In genomic region chr17:74776044-74776962, GRCh38 we compare ENCODE assay signal across 8 cellular contexts.
DNase-seq lines count a peak whose midpoint lies in the region; ATAC-seq and TF ChIP-seq lines count a peak whose summit lies in the region.

Gene NAT9 (minus strand): TSS chr17:74776345. CDS start chr17:74775698, 647 bp downstream.

- peak within 1 kb of the TSS; percentile 56 for H3K27ac ChIP-seq in caudate nucleus (ENCODE audit: low read depth, low read length)

- TF ChIP-seq POLR2A in GM18951 (IDR thresholded peaks at IDR 0.05; ENCODE audit: extremely low read depth, insufficient read depth, insufficient read length) = peak; percentile 95

- DNase-seq in AG08395 (ENCODE audit: low spot score) (peak; percentile 100), NCI-H345 treated with DMSO at 0.1 percent for 48 hours (lab: John Stamatoyannopoulos, UW; ENCODE audit: unreplicated experiment) (peak; percentile 98), caudate nucleus (lab: John Stamatoyannopoulos, UW) (peak in 59 of 61 donors; percentile 64 to 97 (median 91)), iris pigment epithelial cell (ENCODE audit: low read depth) (peak; percentile 94)
- DNase-seq in activated CD4-positive, CD25-positive, alpha-beta regulatory T cell (lab: John Stamatoyannopoulos, UW) = peak; percentile 99 to 100 (median 99)
- peak; percentile 99 to 100 for DNase-seq in stimulated activated CD4-positive, alpha-beta T cell treated with anti-CD3 and anti-CD28 coated beads, Interleukin-12 subunit alpha, Interleukin-12 subunit beta, amount 100 ng/mL, for 24 hours (ENCODE audit: low read depth in 2 of 2)

- ATAC-seq in HG03280 (IDR thresholded peaks at IDR 0.05; ENCODE audit: unreplicated experiment) = peak; percentile 86

- in situ Hi-C loops in GM18951 (cut with MboI; ENCODE audit: low sequenced_read_pairs, unreplicated experiment) = no loop called here

Comparison
In these comparisons a context has a peak if more than half of its experiments do, and no peak if none do; other contexts are left out.
1. Peak in every context shown above with its lines: DNase-seq, ATAC-seq and H3K27ac ChIP-seq.